Comparison of ENCODE assay signal across 15 cellular contexts in the genomic region with DNA sequence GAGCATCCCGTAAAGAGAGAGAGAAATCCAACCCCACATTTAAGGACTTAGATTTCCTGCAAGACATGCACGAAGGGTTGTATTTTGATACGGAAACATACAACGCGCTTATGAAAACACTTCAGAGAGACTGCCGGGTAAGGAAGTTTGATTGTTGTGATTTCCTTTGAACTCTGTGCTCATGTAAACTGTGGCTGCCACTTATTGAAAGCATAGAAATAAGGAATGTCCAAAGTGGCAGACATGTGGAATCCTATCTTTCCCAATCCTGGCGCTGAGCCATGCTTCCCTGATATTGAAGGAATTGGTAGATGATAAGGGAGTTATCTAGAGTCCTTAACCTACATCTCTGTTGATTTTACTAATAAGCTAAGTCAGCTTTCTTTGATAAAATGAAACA.
DNase-seq lines count a peak whose midpoint lies in the region; TF ChIP-seq lines count a peak whose summit lies in the region.
"Had no signal": no experiment of that assay in that cellular context is flagged by ENCODE, and none has a peak within 500 bp of the region (broad histone marks: within the 10 kb centered on the region; RNA-seq: fewer than 3 reads in every experiment).

No MANE protein-coding gene starts in this region.

- peak overlapping the region; percentile 75 for H3K4me2 ChIP-seq in smooth muscle cell

- H3K4me3 ChIP-seq in coronary artery (peak overlapping the region; percentile 3), smooth muscle cell (peak overlapping the region; percentile 19)
- H3K4me3 ChIP-seq: sigmoid colon had no signal

- H3K27me3 ChIP-seq in smooth muscle cell (ENCODE audit: low read depth), result no peaks in the 10 kb centered on the region
- H3K27me3 ChIP-seq: sigmoid colon had no signal

- H2AFZ ChIP-seq in smooth muscle cell (ENCODE audit: low read depth), result peak overlapping the region; percentile 55

- no peaks in the 10 kb centered on the region for H3K79me2 ChIP-seq in smooth muscle cell (ENCODE audit: low read depth)

- peak overlapping the region; percentile 61 for H3K4me3 Mint-ChIP-seq in activated naive CD4-positive, alpha-beta T cell treated with anti-CD3 and anti-CD28 coated beads for 36 hours
- peak overlapping the region in 2 of 4 donors; percentile 53 to 82 for H3K4me3 Mint-ChIP-seq in IgD-negative memory B cell

- no peaks in the 10 kb centered on the region for H4K20me1 ChIP-seq in smooth muscle cell (ENCODE audit: low read depth)

- WGBS in smooth muscle cell (ENCODE audit: low lambda C conversion rate), result 62% methylated on average over 7 of the region's 7 CpGs

- no peaks in the 10 kb centered on the region for H3K36me3 Mint-ChIP-seq in activated naive CD4-positive, alpha-beta T cell treated with anti-CD3 and anti-CD28 coated beads for 36 hours (ENCODE audit: low read depth)
- peaks cover 8% of the 10 kb centered on the region for H3K36me3 Mint-ChIP-seq in IgD-negative memory B cell

- intact Hi-C loops in activated naive CD4-positive, alpha-beta T cell treated with anti-CD3 and anti-CD28 coated beads for 36 hours (cut with micrococcal nuclease), result loop anchor here (5.0 to 10.0 kb wide), 2 partner anchors 138 to 1360 kb away; a partner anchor contains a TSS

- no peak for DNase-seq in activated naive CD4-positive, alpha-beta T cell treated with anti-CD3 and anti-CD28 coated beads for 36 hours
- DNase-seq in activated naive CD4-positive, alpha-beta T cell treated with Interleukin-2 at 50 U/mL for 16 hours, result no peak
- DNase-seq in coronary artery (ENCODE audit: low spot score), result no peak
- DNase-seq in smooth muscle cell (lab: John Stamatoyannopoulos, UW; ENCODE audit: unreplicated experiment), result no peak
- DNase-seq in GM10248 (ENCODE audit: extremely low spot score), result no peak
- DNase-seq in NCI-H1092 (lab: John Stamatoyannopoulos, UW), result no peak
- no peak for DNase-seq in SHP77 treated with DMSO at 0.1 percent for 48 hours (lab: John Stamatoyannopoulos, UW)
- DNase-seq: HCEC 1CT; head of caudate nucleus; NCI-H187 treated with DMSO at 0.1 percent for 48 hours; NCI-H524 treated with DMSO at 0.1 percent for 48 hours; PC-3; sigmoid colon; stimulated activated CD4-positive, alpha-beta T cell treated with anti-CD3 and anti-CD28 coated beads, Interleukin-4, amount 100 ng/mL, for 1 hour had no signal

- H3K9ac ChIP-seq in smooth muscle cell (ENCODE audit: low read depth), result no peak overlapping the region

- H3K4me1 ChIP-seq in smooth muscle cell (ENCODE audit: low read depth), result peaks cover 23% of the 10 kb centered on the region
- H3K4me1 ChIP-seq: sigmoid colon had no signal

- no peaks in the 10 kb centered on the region for H3F3A ChIP-seq in smooth muscle cell (ENCODE audit: low read depth)

- no peaks in the 10 kb centered on the region for H3K27me3 Mint-ChIP-seq in activated naive CD4-positive, alpha-beta T cell treated with anti-CD3 and anti-CD28 coated beads for 36 hours (ENCODE audit: low read depth)
- no peaks in the 10 kb centered on the region for H3K27me3 Mint-ChIP-seq in IgD-negative memory B cell

- H3K4me1 Mint-ChIP-seq in activated naive CD4-positive, alpha-beta T cell treated with anti-CD3 and anti-CD28 coated beads for 36 hours (ENCODE audit: low read depth), result peaks cover 42% of the 10 kb centered on the region
- H3K4me1 Mint-ChIP-seq in IgD-negative memory B cell, result peaks cover 32 to 45% (median 44%) of the 10 kb centered on the region in 3 donors

- no peak overlapping the region for H3K27ac ChIP-seq in coronary artery
- no peak overlapping the region for H3K27ac ChIP-seq in smooth muscle cell (ENCODE audit: low read depth)
- H3K27ac ChIP-seq: sigmoid colon had no signal

- TF ChIP-seq CTCF in coronary artery (IDR thresholded peaks at IDR 0.05), result no peak
- no peak for TF ChIP-seq CTCF in smooth muscle cell (IDR thresholded peaks at IDR 0.05; ENCODE audit: borderline replicate concordance, insufficient read depth, poor library complexity, severe bottlenecking)
- TF ChIP-seq CTCF in GM10248 (IDR thresholded peaks at IDR 0.05; ENCODE audit: control extremely low read depth, extremely low read depth, low read depth, missing control alignments), result no peak

- peak overlapping the region; percentile 89 for H3K27ac Mint-ChIP-seq in activated naive CD4-positive, alpha-beta T cell treated with anti-CD3 and anti-CD28 coated beads for 36 hours
- H3K27ac Mint-ChIP-seq in IgD-negative memory B cell, result peak overlapping the region; percentile 25 to 81 (median 73)

- CTCF ChIA-PET in activated naive CD4-positive, alpha-beta T cell treated with anti-CD3 and anti-CD28 coated beads for 36 hours (lab: Charles Lee), result interaction anchor here (1.5 kb wide), 1 partner anchor 105 kb away, joined by 3 read pairs; no protein-coding TSS in a partner anchor
- CTCF ChIA-PET in GM10248 (lab: Yijun Ruan, JAX), result interaction anchor here (1.4 to 2.1 kb wide), 2 partner anchors 10 to 23 kb away, joined by 3 to 5 read pairs; no protein-coding TSS in a partner anchor

- no peaks in the 10 kb centered on the region for H3K36me3 ChIP-seq in smooth muscle cell (ENCODE audit: low read depth)
- H3K36me3 ChIP-seq: sigmoid colon had no signal

- H3K9me3 Mint-ChIP-seq in activated naive CD4-positive, alpha-beta T cell treated with anti-CD3 and anti-CD28 coated beads for 36 hours, result no peaks in the 10 kb centered on the region
- no peaks in the 10 kb centered on the region for H3K9me3 Mint-ChIP-seq in IgD-negative memory B cell

- POLR2A ChIA-PET in GM10248 (lab: Yijun Ruan, JAX), result no interaction called here

- no peaks in the 10 kb centered on the region for H3K9me3 ChIP-seq in smooth muscle cell (replicated peaks; ENCODE audit: low read depth)
- H3K9me3 ChIP-seq: sigmoid colon had no signal
